Comparison of ENCODE assay signal across 17 cellular contexts in the genomic region with DNA sequence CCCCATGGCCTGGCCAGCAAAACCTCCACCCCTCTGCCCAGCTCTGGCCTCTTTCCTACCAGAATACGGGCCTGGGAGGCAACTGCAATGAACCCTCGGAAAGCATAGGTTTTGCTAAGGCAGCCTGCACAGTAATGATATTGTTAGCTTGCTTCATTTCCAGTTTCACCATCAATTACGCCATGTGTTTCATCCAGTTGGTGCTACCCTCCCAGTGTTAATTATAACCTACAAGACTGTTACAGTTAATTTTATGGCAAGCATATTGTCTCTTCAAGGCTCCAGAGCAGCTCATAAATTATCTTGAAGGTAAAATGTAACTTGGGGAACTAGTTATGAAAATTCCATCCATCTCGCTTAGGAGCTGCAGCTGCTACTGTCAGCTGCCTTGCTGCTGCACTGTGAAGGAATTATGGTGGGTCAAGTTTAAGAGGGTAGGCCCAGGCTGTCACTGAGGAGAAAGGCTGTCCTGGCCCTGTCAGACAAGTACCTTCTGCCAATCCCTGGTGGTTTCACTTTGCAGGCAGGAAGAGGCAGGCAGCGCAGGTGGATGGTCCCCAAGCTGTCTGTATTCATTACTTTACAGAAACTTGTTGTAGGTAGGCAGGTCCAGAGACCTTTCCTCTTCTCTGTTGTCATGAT.
A peak's percentile ranks its signal among the peaks of the same experiment; 100 is the strongest.
DNase-seq lines count a peak whose midpoint lies in the region; ATAC-seq and TF ChIP-seq lines count a peak whose summit lies in the region.
"Had no signal": no experiment of that assay in that cellular context is flagged by ENCODE, and none has a peak within 500 bp of the region (broad histone marks: within the 10 kb centered on the region; RNA-seq: fewer than 3 reads in every experiment).

No MANE protein-coding gene starts in this region.

- no peak for TF ChIP-seq CTCF in HL-60 (IDR thresholded peaks at IDR 0.05; ENCODE audit: insufficient read depth, low read length)

- H3K27me3 ChIP-seq in HL-60 (ENCODE audit: insufficient read depth, poor library complexity, severe bottlenecking) = no peaks in the 10 kb centered on the region
- H3K27me3 ChIP-seq: upper lobe of left lung had no signal

- peak; percentile 86 for ATAC-seq in left colon
- ATAC-seq in activated CD4-positive, CD25-positive, alpha-beta regulatory T cell treated with anti-CD3 and anti-CD28 coated beads, Interleukin-2, amount 50 U/mL, for 24 hours = no peak
- ATAC-seq: K562; stimulated activated naive CD8-positive, alpha-beta T cell treated with anti-CD3 and anti-CD28 coated beads, Interleukin-15, amount 100 ng/mL, for 72 hours had no signal

- H3K27ac ChIP-seq in HL-60 (replicated peaks) = peak overlapping the region; percentile 61
- H3K27ac ChIP-seq: coronary artery, upper lobe of left lung had no signal

- intact Hi-C loops in left colon (cut with DNase I, micrococcal nuclease) = no loop called here

- DNase-seq in DMS79 treated with DMSO at 0.1 percent for 48 hours (lab: John Stamatoyannopoulos, UW) (peak; percentile 67), HL-60 (ENCODE audit: low read depth in 1 of 2, low spot score in 1 of 2) (peak; percentile 21 to 73), NCI-H2227 (lab: John Stamatoyannopoulos, UW; ENCODE audit: unreplicated experiment) (peak; percentile 21), left colon (no peak), amygdala (lab: John Stamatoyannopoulos, UW) (no peak), NAMALWA (ENCODE audit: low spot score) (no peak)
- DNase-seq: activated CD4-positive, alpha-beta T cell treated with anti-CD3 and anti-CD28 coated beads, Interleukin-2, amount 50 U/mL, for 1 hour; activated CD8-positive, alpha-beta memory T cell treated with anti-CD3 and anti-CD28 coated beads, Interleukin-2, amount 50 U/mL, for 4 hours; EL; NCI-H345; stimulated activated CD4-positive, alpha-beta T cell treated with anti-CD3 and anti-CD28 coated beads, Interleukin-4, amount 100 ng/mL, for 1 hour; stimulated activated naive CD8-positive, alpha-beta T cell treated with anti-CD3 and anti-CD28 coated beads, Interleukin-15, amount 100 ng/mL, for 72 hours; upper lobe of left lung had no signal

- no peak overlapping the region for H3K4me3 ChIP-seq in HL-60 (replicated peaks; ENCODE audit: insufficient read depth, low read length)
- H3K4me3 ChIP-seq: coronary artery, K562, smooth muscle cell, upper lobe of left lung had no signal

Comparison
In these comparisons a context has a peak if more than half of its experiments do, and no peak if none do; other contexts are left out.
1. DNase-seq: peak in DMS79 treated with DMSO at 0.1 percent for 48 hours (single experiment), HL-60 (2 of 2) and NCI-H2227 (single experiment); none in left colon (0 of 2), amygdala (0 of 56) and NAMALWA (single experiment).